ENCODE assay signal across 18 cellular contexts in genomic region chr11:123545726-123546125, GRCh38.
DNase-seq lines count a peak whose midpoint lies in the region; ATAC-seq and TF ChIP-seq lines count a peak whose summit lies in the region.
"Had no signal": no experiment of that assay in that cellular context is flagged by ENCODE, and none has a peak within 500 bp of the region (broad histone marks: within the 10 kb centered on the region; RNA-seq: fewer than 3 reads in every experiment).

No MANE protein-coding gene starts in this region.

- H3K4me1 Mint-ChIP-seq in activated naive CD8-positive, alpha-beta T cell treated with anti-CD3 and anti-CD28 coated beads, Interleukin-2, amount 50 U/mL, for 24 hours, result peaks cover 16% of the 10 kb centered on the region

- H3K27me3 Mint-ChIP-seq in activated naive CD8-positive, alpha-beta T cell treated with anti-CD3 and anti-CD28 coated beads, Interleukin-2, amount 50 U/mL, for 24 hours, result no peaks in the 10 kb centered on the region

- TF ChIP-seq CTCF in WERI-Rb-1 (IDR thresholded peaks at IDR 0.05; ENCODE audit: low read depth, low read length), result no peak

- H3K36me3 Mint-ChIP-seq in activated naive CD8-positive, alpha-beta T cell treated with anti-CD3 and anti-CD28 coated beads, Interleukin-2, amount 50 U/mL, for 24 hours (ENCODE audit: low read depth), result peaks cover 2% of the 10 kb centered on the region

- no peaks in the 10 kb centered on the region for H3K9me3 ChIP-seq in BLaER1 treated with 17β-estradiol and CSF1 and Interleukin-3, amounts not matched to agents 10 nM and 100 nM (replicated peaks in 1 of 11)
- H3K9me3 ChIP-seq in GM23248 (ENCODE audit: low read depth) (no peaks in the 10 kb centered on the region), WERI-Rb-1 (ENCODE audit: severe bottlenecking) (no peaks in the 10 kb centered on the region)
- H3K9me3 ChIP-seq: Caco-2 had no signal

- peaks cover 63 to 87% (median 73%) of the 10 kb centered on the region in 10 experiments for H3K4me1 ChIP-seq in BLaER1 treated with 17β-estradiol and CSF1 and Interleukin-3, amounts not matched to agents 10 nM and 100 nM
- peaks cover 62% of the 10 kb centered on the region for H3K4me1 ChIP-seq in GM23248 (ENCODE audit: insufficient read depth)
- H3K4me1 ChIP-seq: Caco-2 had no signal

- no peaks in the 10 kb centered on the region for H3K9me3 Mint-ChIP-seq in activated naive CD8-positive, alpha-beta T cell treated with anti-CD3 and anti-CD28 coated beads, Interleukin-2, amount 50 U/mL, for 24 hours

- ATAC-seq in activated naive CD8-positive, alpha-beta T cell treated with anti-CD3 and anti-CD28 coated beads, Interleukin-2, amount 50 U/mL, for 24 hours, result no peak
- ATAC-seq: HepG2 had no signal

- no peak overlapping the region for H3K4me3 ChIP-seq in BLaER1 treated with 17β-estradiol and CSF1 and Interleukin-3, amounts not matched to agents 10 nM and 100 nM
- H3K4me3 ChIP-seq in GM23248 (0 out of 2 replicates have a peak overlapping the region, but pooled peaks have one; percentile 3), WERI-Rb-1 (ENCODE audit: low read depth, low read length) (peak overlapping the region; percentile 30)

- in situ Hi-C loops in GM23248 (cut with MboI), result no loop called here

- no peaks in the 10 kb centered on the region for H3K9me2 ChIP-seq in GM23248 (ENCODE audit: insufficient read depth)

- peaks cover 53% of the 10 kb centered on the region for H3F3A ChIP-seq in GM23248 (ENCODE audit: insufficient read depth)

- H2AFZ ChIP-seq in GM23248, result no peak overlapping the region

- no peaks in the 10 kb centered on the region for H3K36me3 ChIP-seq in BLaER1 treated with 17β-estradiol and CSF1 and Interleukin-3, amounts not matched to agents 10 nM and 100 nM
- H3K36me3 ChIP-seq in GM23248 (ENCODE audit: low read depth), result no peaks in the 10 kb centered on the region
- H3K36me3 ChIP-seq in WERI-Rb-1, result peaks cover 2% of the 10 kb centered on the region

- DNase-seq in GM23248, result peak; percentile 38
- DNase-seq in WERI-Rb-1, result peak; percentile 82
- DNase-seq in hepatic stellate cell (ENCODE audit: low spot score), result peak; percentile 34
- no peak for DNase-seq in activated naive CD8-positive, alpha-beta T cell treated with anti-CD3 and anti-CD28 coated beads, Interleukin-2, amount 50 U/mL, for 24 hours
- no peak for DNase-seq in NCI-H2227 treated with DMSO at 0.1 percent for 48 hours (lab: John Stamatoyannopoulos, UW)
- no peak for DNase-seq in NOMO-1 treated with DMSO at 0.1 percent for 48 hours (lab: John Stamatoyannopoulos, UW; ENCODE audit: unreplicated experiment)
- no peak for DNase-seq in T-helper 2 cell
- DNase-seq: Caco-2, DMS53, Kasumi-1, NCI-H1105 treated with DMSO at 0.1 percent for 48 hours, NCI-H187, NCI-H446 treated with DMSO at 0.1 percent for 48 hours, NCI-H748 treated with DMSO at 0.1 percent for 48 hours had no signal

- H4K20me1 ChIP-seq in BLaER1 treated with 17β-estradiol and CSF1 and Interleukin-3, amounts not matched to agents 10 nM and 100 nM, result peaks cover 0 to 23% (median 0%) of the 10 kb centered on the region in 11 experiments; a peak in 5 of 22 replicates
- no peaks in the 10 kb centered on the region for H4K20me1 ChIP-seq in GM23248 (ENCODE audit: insufficient read depth)

- no peak overlapping the region for H3K27ac Mint-ChIP-seq in activated naive CD8-positive, alpha-beta T cell treated with anti-CD3 and anti-CD28 coated beads, Interleukin-2, amount 50 U/mL, for 24 hours

- H3K27ac ChIP-seq in BLaER1 treated with 17β-estradiol and CSF1 and Interleukin-3, amounts not matched to agents 10 nM and 100 nM, result peak overlapping the region in 2 of 11 experiments; percentile 26 to 40; a peak in 2 of 22 replicates
- H3K27ac ChIP-seq in GM23248, result peak overlapping the region; percentile 81
- H3K27ac ChIP-seq in WERI-Rb-1, result peak overlapping the region; percentile 82
- H3K27ac ChIP-seq: C4-2B, RWPE1 had no signal

- 72 to 85% methylated on average over 2 of the region's 2 CpGs for WGBS in GM23248 (ENCODE audit: low coverage in 1 of 2, low lambda C conversion rate in 2 of 2, missing lambda C conversion rate in 2 of 2), 2 experiments

- no peaks in the 10 kb centered on the region for H3K27me3 ChIP-seq in BLaER1 treated with 17β-estradiol and CSF1 and Interleukin-3, amounts not matched to agents 10 nM and 100 nM
- H3K27me3 ChIP-seq in GM23248 (replicated peaks; ENCODE audit: insufficient read depth) (no peaks in the 10 kb centered on the region), WERI-Rb-1 (ENCODE audit: insufficient read depth, low read depth, severe bottlenecking) (no peaks in the 10 kb centered on the region)

- H3K4me3 Mint-ChIP-seq in activated naive CD8-positive, alpha-beta T cell treated with anti-CD3 and anti-CD28 coated beads, Interleukin-2, amount 50 U/mL, for 24 hours, result no peak overlapping the region

- peaks cover 66% of the 10 kb centered on the region for H3K79me2 ChIP-seq in GM23248 (ENCODE audit: insufficient read depth)

- H3K9ac ChIP-seq in BLaER1 treated with 17β-estradiol and CSF1 and Interleukin-3, amounts not matched to agents 10 nM and 100 nM, result peak overlapping the region in 2 of 11 experiments; percentile 20 to 24; a peak in 2 of 22 replicates
- H3K9ac ChIP-seq in GM23248, result peak overlapping the region; percentile 41

- H3K4me2 ChIP-seq in BLaER1 treated with 17β-estradiol and CSF1 and Interleukin-3, amounts not matched to agents 10 nM and 100 nM, result peak overlapping the region; percentile 63 to 90 (median 73)
- peak overlapping the region; percentile 60 for H3K4me2 ChIP-seq in GM23248 (ENCODE audit: unreplicated experiment)

Comparison
In these comparisons a context has a peak if more than half of its experiments do, and no peak if none do; other contexts are left out.
1. H3K4me3 ChIP-seq: peak in GM23248 (single experiment) and WERI-Rb-1 (single experiment); none in BLaER1 treated with 17β-estradiol and CSF1 and Interleukin-3, amounts not matched to agents 10 nM and 100 nM (0 of 10).
2. DNase-seq: peak in GM23248 (single experiment), WERI-Rb-1 (single experiment) and hepatic stellate cell (single experiment); none in activated naive CD8-positive, alpha-beta T cell treated with anti-CD3 and anti-CD28 coated beads, Interleukin-2, amount 50 U/mL, for 24 hours (single experiment), NCI-H2227 treated with DMSO at 0.1 percent for 48 hours (single experiment), NOMO-1 treated with DMSO at 0.1 percent for 48 hours (single experiment) and T-helper 2 cell (0 of 5).